ENCODE assay signal across 29 cellular contexts in the genomic region with DNA sequence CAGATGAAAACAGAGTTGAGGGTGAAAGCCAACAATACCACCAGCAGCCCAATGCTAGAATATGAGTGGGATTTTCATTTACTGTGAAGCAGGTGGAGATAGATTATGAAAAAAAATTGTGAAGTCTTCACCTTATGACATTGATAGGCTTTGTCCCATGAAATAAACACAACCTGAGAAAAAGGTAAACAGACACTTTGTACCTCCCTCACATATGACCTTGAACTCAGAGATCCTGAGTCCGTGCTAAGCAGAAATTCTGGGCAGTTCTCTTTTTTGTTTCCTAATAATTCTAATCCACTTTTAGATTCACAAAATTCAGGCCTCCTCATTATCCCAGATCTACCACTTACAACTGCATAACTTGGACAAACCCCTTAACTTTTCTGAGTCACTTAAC.
"Had no signal": no experiment of that assay in that cellular context is flagged by ENCODE, and none has a peak within 500 bp of the region (broad histone marks: within the 10 kb centered on the region; RNA-seq: fewer than 3 reads in every experiment).

No MANE protein-coding gene starts in this region.

- H3K4me1 ChIP-seq: colonic mucosa, esophagus muscularis mucosa, esophagus squamous epithelium, foreskin keratinocyte, gastrocnemius medialis, gastroesophageal sphincter, heart left ventricle, heart right ventricle had no signal

- H3K9me3 Mint-ChIP-seq: dendritic cell treated with granulocyte-macrophage colony-stimulating factor and Interleukin-4, amounts not matched to agents 40 ng/mL and 50 ng/mL, for 4 days; endodermal cell had no signal

- H3K4me3 Mint-ChIP-seq: dendritic cell treated with granulocyte-macrophage colony-stimulating factor and Interleukin-4, amounts not matched to agents 40 ng/mL and 50 ng/mL, for 4 days; effector memory CD8-positive, alpha-beta T cell; endodermal cell had no signal

- H3K27ac ChIP-seq: colonic mucosa, coronary artery, dorsolateral prefrontal cortex, epithelial cell of prostate, esophagus muscularis mucosa, esophagus squamous epithelium, foreskin keratinocyte, gastrocnemius medialis, gastroesophageal sphincter, heart left ventricle, heart right ventricle had no signal

- DNase-seq: colonic mucosa; cortex of kidney; dermis blood vessel endothelial cell; dorsolateral prefrontal cortex; effector CD4-positive, alpha-beta T cell; effector CD8-positive, alpha-beta T cell; effector memory CD4-positive, alpha-beta T cell; effector memory CD8-positive, alpha-beta T cell; endodermal cell; erythroblast; esophagus squamous epithelium; foreskin fibroblast; foreskin keratinocyte; foreskin melanocyte; gastrocnemius medialis; glutamatergic neuron; head of caudate nucleus; heart left ventricle; heart right ventricle had no signal

- H3K9me3 ChIP-seq: colonic mucosa, esophagus muscularis mucosa, esophagus squamous epithelium, gastrocnemius medialis, gastroesophageal sphincter, heart left ventricle, heart right ventricle had no signal

- H3K27me3 ChIP-seq: colonic mucosa, dorsolateral prefrontal cortex, esophagus muscularis mucosa, foreskin keratinocyte, gastrocnemius medialis, gastroesophageal sphincter, heart left ventricle, heart right ventricle had no signal

- H3K27me3 Mint-ChIP-seq: dendritic cell treated with granulocyte-macrophage colony-stimulating factor and Interleukin-4, amounts not matched to agents 40 ng/mL and 50 ng/mL, for 4 days; effector memory CD8-positive, alpha-beta T cell had no signal

- FAIRE-seq: colon, endometrium, endothelial cell of umbilical vein, frontal cortex had no signal

- H3K36me3 ChIP-seq: colonic mucosa, esophagus muscularis mucosa, esophagus squamous epithelium, gastrocnemius medialis, gastroesophageal sphincter, heart left ventricle, heart right ventricle had no signal

- H3K4me3 ChIP-seq: colonic mucosa, coronary artery, dorsolateral prefrontal cortex, esophagus muscularis mucosa, esophagus squamous epithelium, gastrocnemius medialis, gastroesophageal sphincter, heart left ventricle, heart right ventricle had no signal

- H3K27ac Mint-ChIP-seq: dendritic cell treated with granulocyte-macrophage colony-stimulating factor and Interleukin-4, amounts not matched to agents 40 ng/mL and 50 ng/mL, for 4 days; effector memory CD8-positive, alpha-beta T cell; endodermal cell had no signal

- ATAC-seq: effector memory CD8-positive, alpha-beta T cell; esophagus mucosa; foreskin keratinocyte; gastrocnemius medialis; gastroesophageal sphincter; heart left ventricle; heart right ventricle had no signal
